Comparison of ENCODE assay signal across 18 cellular contexts in genomic region chr2:85253890-85254289, GRCh38.
"Had no signal": no experiment of that assay in that cellular context is flagged by ENCODE, and none has a peak within 500 bp of the region (broad histone marks: within the 10 kb centered on the region; RNA-seq: fewer than 3 reads in every experiment).

No MANE protein-coding gene starts in this region.

- H3K27me3 ChIP-seq: body of pancreas, neutrophil, upper lobe of right lung had no signal

- H3K4me1 Mint-ChIP-seq: immature natural killer cell, memory B cell had no signal

- DNase-seq: activated CD4-positive, alpha-beta T cell treated with anti-CD3 and anti-CD28 coated beads, Interleukin-2, amount 50 U/mL, for 1 hour; activated T-cell treated with anti-CD3 and anti-CD28 coated beads, Interleukin-2, amount 50 U/mL, for 1 hour; amniotic stem cell; body of pancreas; cerebellar nuclear complex; dermis blood vessel endothelial cell; hypothalamus; immature natural killer cell; left cardiac atrium; right cardiac atrium; stimulated activated CD4-positive, alpha-beta T cell treated with anti-CD3 and anti-CD28 coated beads, Interleukin-2, amount 100 ng/mL, for 24 hours; stimulated activated naive B cell treated with anti-CD40 and anti-IgM and Interleukin-4, amounts not matched to agents 10 μg/mL and 1 μg/mL and 100 μg/mL, for 72 hours; upper lobe of right lung had no signal

- H3K27me3 Mint-ChIP-seq: stimulated activated naive B cell treated with anti-CD40 and anti-IgM and Interleukin-4, amounts not matched to agents 10 μg/mL and 1 μg/mL and 100 μg/mL, for 72 hours had no signal

- H3K4me3 ChIP-seq: body of pancreas, smooth muscle cell, upper lobe of right lung had no signal

- H3K27ac ChIP-seq: body of pancreas, neutrophil, upper lobe of right lung had no signal

- H3K36me3 Mint-ChIP-seq: activated naive CD4-positive, alpha-beta T cell treated with anti-CD3 and anti-CD28 coated beads, Interleukin-2, amount 50 U/mL, for 72 hours; immature natural killer cell; memory B cell; stimulated activated naive B cell treated with anti-CD40 and anti-IgM and Interleukin-4, amounts not matched to agents 10 μg/mL and 1 μg/mL and 100 μg/mL, for 72 hours had no signal

- H3K9me3 ChIP-seq: body of pancreas, neutrophil, upper lobe of right lung had no signal

- H3K9me3 Mint-ChIP-seq: activated naive CD4-positive, alpha-beta T cell treated with anti-CD3 and anti-CD28 coated beads, Interleukin-2, amount 50 U/mL, for 72 hours; immature natural killer cell; memory B cell; stimulated activated naive B cell treated with anti-CD40 and anti-IgM and Interleukin-4, amounts not matched to agents 10 μg/mL and 1 μg/mL and 100 μg/mL, for 72 hours had no signal

- H3K4me3 Mint-ChIP-seq: immature natural killer cell; memory B cell; stimulated activated naive B cell treated with anti-CD40 and anti-IgM and Interleukin-4, amounts not matched to agents 10 μg/mL and 1 μg/mL and 100 μg/mL, for 72 hours had no signal

- H3K36me3 ChIP-seq: neutrophil, upper lobe of right lung had no signal

- ATAC-seq: activated naive CD4-positive, alpha-beta T cell treated with anti-CD3 and anti-CD28 coated beads, Interleukin-2, amount 50 U/mL, for 72 hours; body of pancreas; esophagus mucosa; left cardiac atrium; right cardiac atrium; stimulated activated naive B cell treated with anti-CD40 and anti-IgM and Interleukin-4, amounts not matched to agents 10 μg/mL and 1 μg/mL and 100 μg/mL, for 72 hours; upper lobe of right lung had no signal

- H3K27ac Mint-ChIP-seq: activated naive CD4-positive, alpha-beta T cell treated with anti-CD3 and anti-CD28 coated beads, Interleukin-2, amount 50 U/mL, for 72 hours; immature natural killer cell; memory B cell; stimulated activated naive B cell treated with anti-CD40 and anti-IgM and Interleukin-4, amounts not matched to agents 10 μg/mL and 1 μg/mL and 100 μg/mL, for 72 hours had no signal
